1 cellular context compared by ENCODE assay signal in genomic region chr20:46688151-46689081, GRCh38.
TF ChIP-seq lines count a peak whose summit lies in the region.

No MANE protein-coding gene starts in this region.

TF ChIP-seq in K562, 482 proteins besides CTCF, POLR2A, EP300 and RAD21 (continued from another document and continues in another):
- TF ChIP-seq CREB5 (CRISPR knock-in tag; IDR thresholded peaks at IDR 0.05): no peak
- TF ChIP-seq L3MBTL2 (IDR thresholded peaks at IDR 0.05): peak; percentile 67; the same call in 1 of the 2 replicates
- no peak for TF ChIP-seq E2F8 (IDR thresholded peaks at IDR 0.05; ENCODE audit: low read depth, partially characterized antibody)
- TF ChIP-seq CBX3 (IDR thresholded peaks at IDR 0.05; ENCODE audit: borderline replicate concordance in 1 of 2, low read length in 2 of 2): 0 out of 3 replicates have a peak, but pooled peaks of 1 of the 2 experiments have one; percentile 44
- TF ChIP-seq PHF20 (IDR thresholded peaks at IDR 0.05; ENCODE audit: partially characterized antibody): peak; percentile 63
- TF ChIP-seq, protein P1, sequence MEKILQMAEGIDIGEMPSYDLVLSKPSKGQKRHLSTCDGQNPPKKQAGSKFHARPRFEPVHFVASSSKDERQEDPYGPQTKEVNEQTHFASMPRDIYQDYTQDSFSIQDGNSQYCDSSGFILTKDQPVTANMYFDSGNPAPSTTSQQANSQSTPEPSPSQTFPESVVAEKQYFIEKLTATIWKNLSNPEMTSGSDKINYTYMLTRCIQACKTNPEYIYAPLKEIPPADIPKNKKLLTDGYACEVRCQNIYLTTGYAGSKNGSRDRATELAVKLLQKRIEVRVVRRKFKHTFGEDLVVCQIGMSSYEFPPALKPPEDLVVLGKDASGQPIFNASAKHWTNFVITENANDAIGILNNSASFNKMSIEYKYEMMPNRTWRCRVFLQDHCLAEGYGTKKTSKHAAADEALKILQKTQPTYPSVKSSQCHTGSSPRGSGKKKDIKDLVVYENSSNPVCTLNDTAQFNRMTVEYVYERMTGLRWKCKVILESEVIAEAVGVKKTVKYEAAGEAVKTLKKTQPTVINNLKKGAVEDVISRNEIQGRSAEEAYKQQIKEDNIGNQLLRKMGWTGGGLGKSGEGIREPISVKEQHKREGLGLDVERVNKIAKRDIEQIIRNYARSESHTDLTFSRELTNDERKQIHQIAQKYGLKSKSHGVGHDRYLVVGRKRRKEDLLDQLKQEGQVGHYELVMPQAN (IDR thresholded peaks at IDR 0.05; ENCODE audit: borderline replicate concordance): peak; percentile 79; the same call in 1 of the 2 replicates
- TF ChIP-seq HNRNPUL1 (IDR thresholded peaks at IDR 0.05; ENCODE audit: low read length): no peak
- TF ChIP-seq ADNP (tag; IDR thresholded peaks at IDR 0.05): peak; percentile 98
- TF ChIP-seq HDAC6 (IDR thresholded peaks at IDR 0.05; ENCODE audit: low read depth, low read length): no peak
- no peak for TF ChIP-seq NFE2 (IDR thresholded peaks at IDR 0.05; ENCODE audit: low read depth)
- no peak for TF ChIP-seq XRCC4 (IDR thresholded peaks at IDR 0.05; ENCODE audit: extremely low read depth, insufficient read depth, insufficient read length)
- TF ChIP-seq ZNF780A (CRISPR knock-in tag; IDR thresholded peaks at IDR 0.05): no peak
- no peak for TF ChIP-seq DDX20 (tag; IDR thresholded peaks at IDR 0.05; ENCODE audit: low read depth)
- peak in 1 of 2 experiments; percentile 86; a peak in 2 of 4 replicates for TF ChIP-seq RCOR1 (IDR thresholded peaks at IDR 0.05; ENCODE audit: borderline replicate concordance in 1 of 2, low read depth in 2 of 2, low read length in 2 of 2)
- TF ChIP-seq, protein P2, sequence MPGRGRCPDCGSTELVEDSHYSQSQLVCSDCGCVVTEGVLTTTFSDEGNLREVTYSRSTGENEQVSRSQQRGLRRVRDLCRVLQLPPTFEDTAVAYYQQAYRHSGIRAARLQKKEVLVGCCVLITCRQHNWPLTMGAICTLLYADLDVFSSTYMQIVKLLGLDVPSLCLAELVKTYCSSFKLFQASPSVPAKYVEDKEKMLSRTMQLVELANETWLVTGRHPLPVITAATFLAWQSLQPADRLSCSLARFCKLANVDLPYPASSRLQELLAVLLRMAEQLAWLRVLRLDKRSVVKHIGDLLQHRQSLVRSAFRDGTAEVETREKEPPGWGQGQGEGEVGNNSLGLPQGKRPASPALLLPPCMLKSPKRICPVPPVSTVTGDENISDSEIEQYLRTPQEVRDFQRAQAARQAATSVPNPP (IDR thresholded peaks at IDR 0.05; ENCODE audit: borderline replicate concordance, insufficient read depth, insufficient read length): no peak
- TF ChIP-seq, protein P3, sequence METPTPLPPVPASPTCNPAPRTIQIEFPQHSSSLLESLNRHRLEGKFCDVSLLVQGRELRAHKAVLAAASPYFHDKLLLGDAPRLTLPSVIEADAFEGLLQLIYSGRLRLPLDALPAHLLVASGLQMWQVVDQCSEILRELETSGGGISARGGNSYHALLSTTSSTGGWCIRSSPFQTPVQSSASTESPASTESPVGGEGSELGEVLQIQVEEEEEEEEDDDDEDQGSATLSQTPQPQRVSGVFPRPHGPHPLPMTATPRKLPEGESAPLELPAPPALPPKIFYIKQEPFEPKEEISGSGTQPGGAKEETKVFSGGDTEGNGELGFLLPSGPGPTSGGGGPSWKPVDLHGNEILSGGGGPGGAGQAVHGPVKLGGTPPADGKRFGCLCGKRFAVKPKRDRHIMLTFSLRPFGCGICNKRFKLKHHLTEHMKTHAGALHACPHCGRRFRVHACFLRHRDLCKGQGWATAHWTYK (CRISPR knock-in tag; IDR thresholded peaks at IDR 0.05): no peak
- TF ChIP-seq IRF2 (CRISPR knock-in tag; IDR thresholded peaks at IDR 0.05): no peak
- no peak for TF ChIP-seq MTA3 (IDR thresholded peaks at IDR 0.05; ENCODE audit: borderline replicate concordance)
- no peak for TF ChIP-seq ELF4 (CRISPR knock-in tag; IDR thresholded peaks at IDR 0.05)
- peak; percentile 99 for TF ChIP-seq BCOR (IDR thresholded peaks at IDR 0.05)
- no peak for TF ChIP-seq CC2D1A (IDR thresholded peaks at IDR 0.05)
- no peak for TF ChIP-seq ID3 (CRISPR knock-in tag; IDR thresholded peaks at IDR 0.05)
- no peak for TF ChIP-seq ID3 (tag; IDR thresholded peaks at IDR 0.05)
- TF ChIP-seq, protein P4, sequence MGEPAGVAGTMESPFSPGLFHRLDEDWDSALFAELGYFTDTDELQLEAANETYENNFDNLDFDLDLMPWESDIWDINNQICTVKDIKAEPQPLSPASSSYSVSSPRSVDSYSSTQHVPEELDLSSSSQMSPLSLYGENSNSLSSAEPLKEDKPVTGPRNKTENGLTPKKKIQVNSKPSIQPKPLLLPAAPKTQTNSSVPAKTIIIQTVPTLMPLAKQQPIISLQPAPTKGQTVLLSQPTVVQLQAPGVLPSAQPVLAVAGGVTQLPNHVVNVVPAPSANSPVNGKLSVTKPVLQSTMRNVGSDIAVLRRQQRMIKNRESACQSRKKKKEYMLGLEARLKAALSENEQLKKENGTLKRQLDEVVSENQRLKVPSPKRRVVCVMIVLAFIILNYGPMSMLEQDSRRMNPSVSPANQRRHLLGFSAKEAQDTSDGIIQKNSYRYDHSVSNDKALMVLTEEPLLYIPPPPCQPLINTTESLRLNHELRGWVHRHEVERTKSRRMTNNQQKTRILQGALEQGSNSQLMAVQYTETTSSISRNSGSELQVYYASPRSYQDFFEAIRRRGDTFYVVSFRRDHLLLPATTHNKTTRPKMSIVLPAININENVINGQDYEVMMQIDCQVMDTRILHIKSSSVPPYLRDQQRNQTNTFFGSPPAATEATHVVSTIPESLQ (CRISPR knock-in tag; IDR thresholded peaks at IDR 0.05): no peak
- no peak for TF ChIP-seq FOXJ3 (CRISPR knock-in tag; IDR thresholded peaks at IDR 0.05)
- TF ChIP-seq COPS2 (conservative IDR thresholded peaks at IDR 0.05): no peak
- no peak for TF ChIP-seq IRF1 (CRISPR knock-in tag; IDR thresholded peaks at IDR 0.05; ENCODE audit: borderline replicate concordance)
- TF ChIP-seq ZNF75A (CRISPR knock-in tag; IDR thresholded peaks at IDR 0.05): no peak
- TF ChIP-seq ZNF589 (CRISPR knock-in tag; IDR thresholded peaks at IDR 0.05; ENCODE audit: low read depth): no peak
- TF ChIP-seq, protein P5, sequence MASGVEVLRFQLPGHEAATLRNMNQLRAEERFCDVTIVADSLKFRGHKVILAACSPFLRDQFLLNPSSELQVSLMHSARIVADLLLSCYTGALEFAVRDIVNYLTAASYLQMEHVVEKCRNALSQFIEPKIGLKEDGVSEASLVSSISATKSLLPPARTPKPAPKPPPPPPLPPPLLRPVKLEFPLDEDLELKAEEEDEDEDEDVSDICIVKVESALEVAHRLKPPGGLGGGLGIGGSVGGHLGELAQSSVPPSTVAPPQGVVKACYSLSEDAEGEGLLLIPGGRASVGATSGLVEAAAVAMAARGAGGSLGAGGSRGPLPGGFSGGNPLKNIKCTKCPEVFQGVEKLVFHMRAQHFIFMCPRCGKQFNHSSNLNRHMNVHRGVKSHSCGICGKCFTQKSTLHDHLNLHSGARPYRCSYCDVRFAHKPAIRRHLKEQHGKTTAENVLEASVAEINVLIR (CRISPR knock-in tag; IDR thresholded peaks at IDR 0.05): no peak
- TF ChIP-seq ZNF24 (IDR thresholded peaks at IDR 0.05): peak; percentile 25; the same call in 1 of the 2 replicates
- TF ChIP-seq ELF2 (CRISPR knock-in tag; IDR thresholded peaks at IDR 0.05): no peak
- peak; percentile 12; the same call in 1 of the 2 replicates for TF ChIP-seq CBFA2T2 (conservative IDR thresholded peaks at IDR 0.05)
- TF ChIP-seq, protein P6, sequence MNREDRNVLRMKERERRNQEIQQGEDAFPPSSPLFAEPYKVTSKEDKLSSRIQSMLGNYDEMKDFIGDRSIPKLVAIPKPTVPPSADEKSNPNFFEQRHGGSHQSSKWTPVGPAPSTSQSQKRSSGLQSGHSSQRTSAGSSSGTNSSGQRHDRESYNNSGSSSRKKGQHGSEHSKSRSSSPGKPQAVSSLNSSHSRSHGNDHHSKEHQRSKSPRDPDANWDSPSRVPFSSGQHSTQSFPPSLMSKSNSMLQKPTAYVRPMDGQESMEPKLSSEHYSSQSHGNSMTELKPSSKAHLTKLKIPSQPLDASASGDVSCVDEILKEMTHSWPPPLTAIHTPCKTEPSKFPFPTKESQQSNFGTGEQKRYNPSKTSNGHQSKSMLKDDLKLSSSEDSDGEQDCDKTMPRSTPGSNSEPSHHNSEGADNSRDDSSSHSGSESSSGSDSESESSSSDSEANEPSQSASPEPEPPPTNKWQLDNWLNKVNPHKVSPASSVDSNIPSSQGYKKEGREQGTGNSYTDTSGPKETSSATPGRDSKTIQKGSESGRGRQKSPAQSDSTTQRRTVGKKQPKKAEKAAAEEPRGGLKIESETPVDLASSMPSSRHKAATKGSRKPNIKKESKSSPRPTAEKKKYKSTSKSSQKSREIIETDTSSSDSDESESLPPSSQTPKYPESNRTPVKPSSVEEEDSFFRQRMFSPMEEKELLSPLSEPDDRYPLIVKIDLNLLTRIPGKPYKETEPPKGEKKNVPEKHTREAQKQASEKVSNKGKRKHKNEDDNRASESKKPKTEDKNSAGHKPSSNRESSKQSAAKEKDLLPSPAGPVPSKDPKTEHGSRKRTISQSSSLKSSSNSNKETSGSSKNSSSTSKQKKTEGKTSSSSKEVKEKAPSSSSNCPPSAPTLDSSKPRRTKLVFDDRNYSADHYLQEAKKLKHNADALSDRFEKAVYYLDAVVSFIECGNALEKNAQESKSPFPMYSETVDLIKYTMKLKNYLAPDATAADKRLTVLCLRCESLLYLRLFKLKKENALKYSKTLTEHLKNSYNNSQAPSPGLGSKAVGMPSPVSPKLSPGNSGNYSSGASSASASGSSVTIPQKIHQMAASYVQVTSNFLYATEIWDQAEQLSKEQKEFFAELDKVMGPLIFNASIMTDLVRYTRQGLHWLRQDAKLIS (CRISPR knock-in tag; IDR thresholded peaks at IDR 0.05): 0 out of 2 replicates have a peak, but pooled peaks have one; percentile 1
- TF ChIP-seq EHMT2 (IDR thresholded peaks at IDR 0.05): no peak
- TF ChIP-seq CEBPG (CRISPR knock-in tag; IDR thresholded peaks at IDR 0.05): peak; percentile 32; the same call in 1 of the 2 replicates
- TF ChIP-seq CEBPG (tag; conservative IDR thresholded peaks at IDR 0.05 in 1 of 2, IDR thresholded peaks at IDR 0.05 in 1 of 2): peak; percentile 39 to 81; a peak in 3 of 4 replicates
- no peak for TF ChIP-seq ZNF830 (CRISPR knock-in tag; IDR thresholded peaks at IDR 0.05)
- TF ChIP-seq HDAC1 (IDR thresholded peaks at IDR 0.05): no peak
- no peak for TF ChIP-seq HOXB6 (CRISPR knock-in tag; IDR thresholded peaks at IDR 0.05; ENCODE audit: borderline replicate concordance)
- TF ChIP-seq GTF2F1 (IDR thresholded peaks at IDR 0.05; ENCODE audit: low read depth, low read length): no peak
- no peak for TF ChIP-seq ZNF324 (CRISPR knock-in tag; IDR thresholded peaks at IDR 0.05)
- TF ChIP-seq ZFP1 (CRISPR knock-in tag; IDR thresholded peaks at IDR 0.05): no peak
- no peak for TF ChIP-seq TCF3 (CRISPR knock-in tag; IDR thresholded peaks at IDR 0.05)
- TF ChIP-seq ZNF445 (CRISPR knock-in tag; IDR thresholded peaks at IDR 0.05; ENCODE audit: low read depth): no peak
- no peak for TF ChIP-seq ZNF311 (CRISPR knock-in tag; IDR thresholded peaks at IDR 0.05)
- no peak for TF ChIP-seq ZFPM2 (CRISPR knock-in tag; IDR thresholded peaks at IDR 0.05)
- no peak for TF ChIP-seq ZBTB34 (CRISPR knock-in tag; IDR thresholded peaks at IDR 0.05)
